Comparison of ENCODE assay signal across 8 cellular contexts in the genomic region with DNA sequence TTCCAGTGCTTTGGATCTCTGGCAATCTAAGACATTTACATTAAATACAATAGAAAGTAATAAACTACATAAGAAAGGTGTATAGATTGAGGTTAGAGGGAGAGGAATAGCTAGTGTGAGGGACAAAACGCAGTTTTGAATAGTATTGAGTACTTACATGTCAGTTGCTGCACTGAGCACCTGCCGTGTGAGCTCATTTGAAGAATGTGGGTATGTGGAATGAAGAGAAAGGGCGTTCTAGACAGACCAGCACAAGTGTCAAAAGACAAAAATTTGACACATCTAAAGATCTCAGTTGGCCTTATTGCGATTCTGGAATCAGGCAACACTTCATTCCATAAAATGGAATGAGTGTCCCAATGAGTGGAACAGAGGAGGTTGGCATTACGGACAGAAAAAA. TPM values are rescaled to one million over a fixed set of nuclear protein-coding genes. Genes with fewer than 3 reads are reported as not detected.
A peak's percentile ranks its signal among the peaks of the same experiment; 100 is the strongest.
DNase-seq lines count a peak whose midpoint lies in the region; ATAC-seq, FAIRE-seq and TF ChIP-seq lines count a peak whose summit lies in the region.

No MANE protein-coding gene starts in this region.

- H3K4me1 ChIP-seq in small intestine (ENCODE audit: control insufficient read depth in 2 of 2, insufficient read depth in 1 of 2, low read depth in 1 of 2, low read length in 1 of 2): peaks cover 0 to 2% of the 10 kb centered on the region in 2 donors

- H3K9me3 ChIP-seq in small intestine (ENCODE audit: control insufficient read depth, low read depth): no peaks in the 10 kb centered on the region

- intact Hi-C loops in posterior vena cava (cut with DNase I): no loop called here

- H3K27ac Mint-ChIP-seq in T-cell: peak overlapping the region; percentile 98

- no peaks in the 10 kb centered on the region for H3K36me3 ChIP-seq in small intestine (ENCODE audit: control insufficient read depth in 2 of 2, insufficient read depth in 2 of 2, low read length in 2 of 2)

- no peaks in the 10 kb centered on the region for H3K27me3 Mint-ChIP-seq in T-cell

- peak overlapping the region; percentile 87 to 97 (median 93) for H3K4me3 Mint-ChIP-seq in T-cell

- no peak for FAIRE-seq in small intestine (lab: Jason Lieb, UNC)

- H3K4me3 ChIP-seq in fibroblast of villous mesenchyme (ENCODE audit: low read depth, low read length) (peak overlapping the region; percentile 86), small intestine (ENCODE audit: low read depth in 1 of 2, low read length in 2 of 2) (peak overlapping the region in 1 of 2 donors; percentile 74)

- H3K4me1 Mint-ChIP-seq in T-cell: peaks cover 54 to 71% (median 62%) of the 10 kb centered on the region in 3 donors

- 17 to 51% (median 28%) methylated on average over 5 of the region's 5 CpGs for WGBS in small intestine, 3 donors

- H3K9me3 Mint-ChIP-seq in T-cell: no peaks in the 10 kb centered on the region

- ATAC-seq in T-cell (replicated peaks in 1 of 4): peak in 3 of 4 experiments; percentile 5 to 12 (median 5)
- ATAC-seq in HG03097 (IDR thresholded peaks at IDR 0.05; ENCODE audit: low FRiP score, unreplicated experiment): no peak

- CTCF ChIA-PET in T-cell (lab: Charles Lee): interaction anchor here in 1 of 2 donors (0.8 to 1.3 kb wide), 4 partner anchors 9 to 437 kb away, joined by 3 to 6 read pairs (median 6); no protein-coding TSS in a partner anchor

- DNase-seq in NCI-H2107 treated with DMSO at 0.1 percent for 48 hours (lab: John Stamatoyannopoulos, UW; ENCODE audit: unreplicated experiment) (peak; percentile 24), NCI-H2107 (lab: John Stamatoyannopoulos, UW) (no peak), T-cell (peak in 2 of 34 experiments; percentile 11 to 13), fibroblast of villous mesenchyme (ENCODE audit: low read depth) (no peak), small intestine (no peak), posterior vena cava (ENCODE audit: low spot score) (no peak), HuH-7.5 (ENCODE audit: low spot score) (no peak)

- H3K36me3 Mint-ChIP-seq in T-cell: peaks cover 8% of the 10 kb centered on the region

- no peaks in the 10 kb centered on the region for H3K27me3 ChIP-seq in small intestine (ENCODE audit: control insufficient read depth in 2 of 2, insufficient read depth in 2 of 2, low read length in 2 of 2)

- peak overlapping the region; percentile 85 to 95 for H3K27ac ChIP-seq in small intestine (ENCODE audit: low read depth in 1 of 2, low read length in 1 of 2)

- POLR2A ChIA-PET in T-cell (lab: Charles Lee): interaction anchor here (0.6 to 1.0 kb wide), 3 partner anchors 41 to 670 kb away, joined by 3 to 5 read pairs (median 4); no protein-coding TSS in a partner anchor

- no peak for TF ChIP-seq CTCF in fibroblast of villous mesenchyme (IDR thresholded peaks at IDR 0.05; ENCODE audit: insufficient read depth, low read depth, low read length)

RNA-seq across cellular contexts. Expression of a gene that starts 0.8 kb away (rescaled TPM):
- total RNA-seq in T-cell: 10 to 100 TPM; 47.4 to 68.7 (median 52.4) TPM
- total RNA-seq in fibroblast of villous mesenchyme: 28.7 and 31.1 TPM in 2 replicates
- 10 to 100 TPM in 1 of 3 donors, 1 to 10 TPM in 2; 4.3 to 13.1 (median 6.9) TPM for polyA plus RNA-seq in small intestine
- 10 to 100 TPM; 42.6 to 43.6 TPM for total RNA-seq in posterior vena cava
